ENCODE assay signal across 1 cellular context in genomic region chr6:84027340-84028183, GRCh38.
TF ChIP-seq lines count a peak whose summit lies in the region.

No MANE protein-coding gene starts in this region.

TF ChIP-seq in K562, 482 proteins besides CTCF, POLR2A, EP300 and RAD21 (continued from another document):
- TF ChIP-seq NEUROD1 (IDR thresholded peaks at IDR 0.05; ENCODE audit: borderline replicate concordance, low read depth, low read length, partially characterized antibody), result no peak
- TF ChIP-seq ZNF282 (CRISPR knock-in tag; IDR thresholded peaks at IDR 0.05), result no peak
- no peak for TF ChIP-seq ETV6 (IDR thresholded peaks at IDR 0.05; ENCODE audit: borderline replicate concordance in 1 of 2, low read depth in 2 of 2, low read length in 1 of 2)
- TF ChIP-seq ETV6 (CRISPR knock-in tag; IDR thresholded peaks at IDR 0.05; ENCODE audit: borderline replicate concordance), result no peak
- TF ChIP-seq PTBP1 (IDR thresholded peaks at IDR 0.05; ENCODE audit: low read depth, low read length), result no peak
- TF ChIP-seq MYNN (IDR thresholded peaks at IDR 0.05), result no peak
- no peak for TF ChIP-seq MYNN (CRISPR knock-in tag; IDR thresholded peaks at IDR 0.05)
